ENCODE assay signal across 13 cellular contexts in the genomic region with DNA sequence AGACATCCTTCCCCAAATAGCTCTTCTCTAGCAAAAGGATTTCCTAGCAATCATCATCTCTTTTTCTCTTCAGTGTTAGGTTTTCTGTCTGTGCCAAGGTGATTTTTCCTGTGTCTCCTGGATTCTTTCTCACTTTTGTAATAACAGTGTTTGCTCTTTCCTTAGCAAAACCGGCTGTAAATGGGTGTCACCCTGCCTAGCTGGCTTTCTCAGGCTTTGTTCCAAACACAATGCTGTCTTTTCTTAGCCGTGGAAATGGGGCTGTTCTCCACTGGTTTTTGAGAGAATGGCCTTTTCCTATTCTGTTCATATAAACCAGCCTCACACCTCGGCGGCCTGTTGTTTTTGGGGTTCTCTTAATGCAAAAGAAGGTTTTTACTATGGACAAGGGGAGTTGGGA. TPM values are rescaled to one million over a fixed set of nuclear protein-coding genes. Genes with fewer than 3 reads are reported as not detected.
DNase-seq lines count a peak whose midpoint lies in the region; ATAC-seq and TF ChIP-seq lines count a peak whose summit lies in the region.
"Had no signal": no experiment of that assay in that cellular context is flagged by ENCODE, and none has a peak within 500 bp of the region (broad histone marks: within the 10 kb centered on the region; RNA-seq: fewer than 3 reads in every experiment).

No MANE protein-coding gene starts in this region.

- no peak overlapping the region for H3K56ac ChIP-seq in IMR-90 (ENCODE audit: extremely low read depth, insufficient read depth, low read length)

- H3K4me3 ChIP-seq in IMR-90 (ENCODE audit: insufficient read depth, low read depth, low read length) = no peak overlapping the region
- peak overlapping the region in 1 of 7 experiments; percentile 0 for H3K4me3 ChIP-seq in skin epidermis
- H3K4me3 ChIP-seq: BLaER1 had no signal

- H3K9me1 ChIP-seq in IMR-90 (ENCODE audit: insufficient read depth, low read length) = peaks cover 50% of the 10 kb centered on the region

- H3K27me3 Mint-ChIP-seq in mesothelial cell of epicardium (ENCODE audit: low read depth) (no peaks in the 10 kb centered on the region), T-helper 17 cell (peaks cover 41% of the 10 kb centered on the region)

- peaks cover 29% of the 10 kb centered on the region for H3K36me3 ChIP-seq in IMR-90 (ENCODE audit: control insufficient read depth, insufficient read depth, low read length)

- H4K91ac ChIP-seq in IMR-90 (ENCODE audit: insufficient read depth, low read depth, low read length) = no peak overlapping the region

- CTCF ChIA-PET in IMR-90 (lab: Yijun Ruan, JAX) = no interaction called here

- H3K4me1 Mint-ChIP-seq in mesothelial cell of epicardium = peaks cover 55% of the 10 kb centered on the region
- H3K4me1 Mint-ChIP-seq in T-helper 17 cell = peaks cover 8% of the 10 kb centered on the region

- no peak overlapping the region for H3K9ac ChIP-seq in IMR-90 (ENCODE audit: low read depth, low read length)
- H3K9ac ChIP-seq: BLaER1 had no signal

- no peak overlapping the region for H2AK5ac ChIP-seq in IMR-90 (ENCODE audit: low read depth, low read length)

- H3K4me3 Mint-ChIP-seq in mesothelial cell of epicardium = no peak overlapping the region
- no peak overlapping the region for H3K4me3 Mint-ChIP-seq in T-helper 17 cell
- H3K4me3 Mint-ChIP-seq: activated CD8-positive, alpha-beta T cell treated with anti-CD3 and anti-CD28 coated beads, Interleukin-2, amount 10 ng/mL, durations not matched to agents 7 days and 5 days; naive thymus-derived CD8-positive, alpha-beta T cell had no signal

- no peak for TF ChIP-seq RAD21 in IMR-90 (IDR thresholded peaks at IDR 0.05; ENCODE audit: low read length)

- intact Hi-C loops in IMR-90 (cut with micrococcal nuclease) = no loop called here

- no peak overlapping the region for H4K5ac ChIP-seq in IMR-90 (ENCODE audit: low read depth, low read length)

- no peak for TF ChIP-seq POLR2A in IMR-90 (IDR thresholded peaks at IDR 0.05; ENCODE audit: low read depth, low read length)

- no peak overlapping the region for H4K8ac ChIP-seq in IMR-90 (ENCODE audit: low read depth in 2 of 2, low read length in 2 of 2)

- H2BK15ac ChIP-seq in IMR-90 (ENCODE audit: low read depth, low read length) = no peak overlapping the region

- H4K20me1 ChIP-seq in IMR-90 (ENCODE audit: insufficient read depth, low read length) = peaks cover 89% of the 10 kb centered on the region

- WGBS in IMR-90 (ENCODE audit: extremely low coverage in 2 of 2, insufficient read length in 1 of 2), 2 experiments = no CpG with 5 or more reads among the region's 4 CpGs

- dilution Hi-C loops in IMR-90 (cut with HindIII; ENCODE audit: low sequenced_read_pairs, unreplicated experiment) = no loop called here

- H2AFZ ChIP-seq in IMR-90 (replicated peaks; ENCODE audit: low read length, poor library complexity) = no peak overlapping the region

- peaks cover 42% of the 10 kb centered on the region for H3K4me1 ChIP-seq in IMR-90 (ENCODE audit: control insufficient read depth, insufficient read depth, low read length)

- in situ Hi-C loops in IMR-90 (cut with MboI; ENCODE audit: low sequenced_read_pairs) = no loop called here

- H3K79me1 ChIP-seq in IMR-90 (ENCODE audit: low read depth in 1 of 2, low read length in 2 of 2) = peaks cover 44 to 81% of the 10 kb centered on the region in 2 experiments

- BruUV-seq in IMR-90 (replicated peaks; lab: Mats Ljungman, UMichigan) = no TSS peak

- POLR2A ChIA-PET in IMR-90 (lab: Charles Lee; ENCODE audit: unreplicated experiment) = no interaction called here

- H3K27ac Mint-ChIP-seq in mesothelial cell of epicardium (peak overlapping the region; percentile 72), T-helper 17 cell (no peak overlapping the region)
- H3K27ac Mint-ChIP-seq: activated CD8-positive, alpha-beta T cell treated with anti-CD3 and anti-CD28 coated beads, Interleukin-2, amount 10 ng/mL, durations not matched to agents 7 days and 5 days; naive thymus-derived CD8-positive, alpha-beta T cell had no signal

- H2BK5ac ChIP-seq in IMR-90 (ENCODE audit: low read depth, low read length, poor library complexity, severe bottlenecking) = no peak overlapping the region

- ATAC-seq in IMR-90 (ENCODE audit: low read depth) (no peak), T-helper 17 cell (no peak)
- ATAC-seq: activated CD8-positive, alpha-beta T cell treated with anti-CD3 and anti-CD28 coated beads, Interleukin-2, amount 10 ng/mL, durations not matched to agents 7 days and 5 days; naive thymus-derived CD8-positive, alpha-beta T cell had no signal

- H2AK9ac ChIP-seq in IMR-90 (replicated peaks; ENCODE audit: low read depth, low read length, poor library complexity) = no peak overlapping the region

- no peak overlapping the region for H2BK120ac ChIP-seq in IMR-90 (ENCODE audit: low read depth, low read length)

- H3K4me2 ChIP-seq in IMR-90 (ENCODE audit: low read depth, low read length) = no peak overlapping the region
- H3K4me2 ChIP-seq: BLaER1 had no signal

- H3K36me3 Mint-ChIP-seq in mesothelial cell of epicardium (peaks cover 16% of the 10 kb centered on the region), T-helper 17 cell (ENCODE audit: low read depth) (peaks cover 8% of the 10 kb centered on the region)
- H3K36me3 Mint-ChIP-seq: naive thymus-derived CD8-positive, alpha-beta T cell had no signal

- H3K27me3 ChIP-seq in IMR-90 (ENCODE audit: control insufficient read depth, insufficient read depth, low read length) = no peaks in the 10 kb centered on the region
- H3K27me3 ChIP-seq: BLaER1 had no signal

- H3K27ac ChIP-seq in IMR-90 (ENCODE audit: insufficient read depth, low read length) = no peak overlapping the region
- peak overlapping the region; percentile 7 for H3K27ac ChIP-seq in cingulate gyrus (ENCODE audit: low read depth, low read length)
- peak overlapping the region in 11 of 21 experiments; percentile 18 to 73 (median 55) for H3K27ac ChIP-seq in skin epidermis
- H3K27ac ChIP-seq: BLaER1 had no signal

- no peak overlapping the region for H2BK20ac ChIP-seq in IMR-90 (ENCODE audit: low read depth, low read length)

- H3K9me3 ChIP-seq in IMR-90 (ENCODE audit: control insufficient read depth, insufficient read depth, low read length) = no peaks in the 10 kb centered on the region
- H3K9me3 ChIP-seq in T-helper 17 cell (ENCODE audit: control insufficient read depth, low read length, poor library complexity, severe bottlenecking) = no peaks in the 10 kb centered on the region

- no peak for TF ChIP-seq CTCF in IMR-90 (conservative IDR thresholded peaks at IDR 0.05; ENCODE audit: low read depth, low read length)
- TF ChIP-seq CTCF in mesothelial cell of epicardium (IDR thresholded peaks at IDR 0.05; ENCODE audit: unreplicated experiment) = no peak

- H3K14ac ChIP-seq in IMR-90 (replicated peaks; ENCODE audit: low read depth, low read length) = 0 out of 2 replicates have a peak overlapping the region, but pooled peaks have one; percentile 11

- H3K18ac ChIP-seq in IMR-90 (ENCODE audit: low read depth, low read length) = 0 out of 2 replicates have a peak overlapping the region, but pooled peaks have one; percentile 8

- no peak for DNase-seq in IMR-90
- no peak for DNase-seq in mesothelial cell of epicardium (ENCODE audit: low spot score in 2 of 2, unreplicated experiment in 2 of 2)
- no peak for DNase-seq in mucosa of gallbladder (ENCODE audit: low spot score)
- no peak for DNase-seq in T-helper 17 cell
- DNase-seq in DMS153 (lab: John Stamatoyannopoulos, UW) = no peak
- DNase-seq in stimulated activated naive CD4-positive, alpha-beta T cell treated with Interleukin-2 at 50 U/mL for 16 hours (lab: John Stamatoyannopoulos, UW) = no peak
- DNase-seq: activated CD8-positive, alpha-beta T cell treated with anti-CD3 and anti-CD28 coated beads, Interleukin-2, amount 10 ng/mL, durations not matched to agents 7 days and 5 days; activated naive CD4-positive, alpha-beta T cell treated with anti-CD3 and anti-CD28 coated beads, Interleukin-2, amount 50 U/mL, for 16 hours; naive thymus-derived CD8-positive, alpha-beta T cell; NCI-H446 had no signal

- no peak overlapping the region for H3K23ac ChIP-seq in IMR-90 (ENCODE audit: low read depth, low read length)

- no peaks in the 10 kb centered on the region for H3K9me3 Mint-ChIP-seq in mesothelial cell of epicardium
- H3K9me3 Mint-ChIP-seq: naive thymus-derived CD8-positive, alpha-beta T cell had no signal

- H3K4ac ChIP-seq in IMR-90 (ENCODE audit: low read depth, low read length) = peak overlapping the region; percentile 23; the same call in 1 of the 2 replicates

TF ChIP-seq in IMR-90, 13 proteins besides CTCF, POLR2A, EP300 and RAD21:
- TF ChIP-seq MAZ (IDR thresholded peaks at IDR 0.05; ENCODE audit: borderline replicate concordance, low read depth, low read length) (no peak), CHD1 (IDR thresholded peaks at IDR 0.05; ENCODE audit: low read depth, low read length) (no peak), SMC3 (IDR thresholded peaks at IDR 0.05; ENCODE audit: low read depth, low read length) (no peak), RFX5 (IDR thresholded peaks at IDR 0.05; ENCODE audit: low read depth, low read length) (no peak), RCOR1 (IDR thresholded peaks at IDR 0.05; ENCODE audit: insufficient replicate concordance, low read length) (no peak), CEBPB (IDR thresholded peaks at IDR 0.05; ENCODE audit: low read depth, low read length) (no peak), MXI1 (IDR thresholded peaks at IDR 0.05; ENCODE audit: borderline replicate concordance, low read depth, low read length) (no peak), FOS (IDR thresholded peaks at IDR 0.05; ENCODE audit: low read depth, low read length) (no peak), BHLHE40 (IDR thresholded peaks at IDR 0.05; ENCODE audit: low read depth, low read length) (no peak)
- TF ChIP-seq, protein P1, sequence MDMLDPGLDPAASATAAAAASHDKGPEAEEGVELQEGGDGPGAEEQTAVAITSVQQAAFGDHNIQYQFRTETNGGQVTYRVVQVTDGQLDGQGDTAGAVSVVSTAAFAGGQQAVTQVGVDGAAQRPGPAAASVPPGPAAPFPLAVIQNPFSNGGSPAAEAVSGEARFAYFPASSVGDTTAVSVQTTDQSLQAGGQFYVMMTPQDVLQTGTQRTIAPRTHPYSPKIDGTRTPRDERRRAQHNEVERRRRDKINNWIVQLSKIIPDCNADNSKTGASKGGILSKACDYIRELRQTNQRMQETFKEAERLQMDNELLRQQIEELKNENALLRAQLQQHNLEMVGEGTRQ (IDR thresholded peaks at IDR 0.05; ENCODE audit: low read depth, low read length) = no peak

RNA-seq across cellular contexts. Expression of a gene that starts 21.9 kb away (rescaled TPM):
- total RNA-seq in IMR-90 (2012; rRNA removed) = 35.7 and 38.9 TPM in 2 replicates
- 38.4 and 39.7 TPM in 2 replicates for polyA plus RNA-seq in IMR-90 (2012; rRNA removed)
- 47.8 and 52.8 TPM in 2 replicates for polyA plus RNA-seq in IMR-90 (2012; cell fraction: cytosol; rRNA removed)
- 18.7 and 32.8 TPM in 2 replicates for polyA plus RNA-seq in IMR-90 (2012; cell fraction: nucleus; rRNA removed; ENCODE audit: low replicate concordance)
- 43.4 to 51.1 TPM (median 44.4 TPM) in 3 replicates for total RNA-seq in mesothelial cell of epicardium
- total RNA-seq in mucosa of gallbladder = 43.0 TPM
- 1 to 10 TPM in 1 of 2 donors, under 1 TPM in 1; 0.86 to 1.4 TPM for total RNA-seq in T-helper 17 cell
- polyA plus RNA-seq: naive thymus-derived CD8-positive, alpha-beta T cell had no signal

Comparison
In these comparisons a context has a peak if more than half of its experiments do, and no peak if none do; other contexts are left out.
1. RNA of a gene that starts 21.9 kb away (total RNA-seq): 43.4 to 51.1 TPM in mesothelial cell of epicardium, 43.0 TPM in mucosa of gallbladder (single experiment) and 35.7 to 38.9 TPM in IMR-90; 0.86 to 1.4 TPM in T-helper 17 cell; every median in the first group is over 10 times any median in the second.